ENCODE assay signal across 1 cellular context in genomic region chr1:176196728-176197127, GRCh38.
TF ChIP-seq lines count a peak whose summit lies in the region.

No MANE protein-coding gene starts in this region.

TF ChIP-seq in GM12878, 131 proteins besides CTCF, POLR2A, EP300 and RAD21:
- TF ChIP-seq CUX1 (IDR thresholded peaks at IDR 0.05; ENCODE audit: insufficient replicate concordance, low read depth, low read length) (no peak), SMAD5 (IDR thresholded peaks at IDR 0.05; ENCODE audit: low read depth) (no peak), ZBTB4 (CRISPR knock-in tag; IDR thresholded peaks at IDR 0.05) (no peak), CEBPB (IDR thresholded peaks at IDR 0.05; ENCODE audit: borderline replicate concordance in 1 of 2, low read depth in 2 of 2, low read length in 2 of 2) (no peak), KDM1A (IDR thresholded peaks at IDR 0.05; ENCODE audit: borderline replicate concordance) (no peak), MXI1 (IDR thresholded peaks at IDR 0.05; ENCODE audit: low read depth, low read length) (no peak), DPF2 (IDR thresholded peaks at IDR 0.05) (no peak), BCLAF1 (IDR thresholded peaks at IDR 0.05) (no peak), MEF2B (IDR thresholded peaks at IDR 0.05; ENCODE audit: partially characterized antibody, poor library complexity, severe bottlenecking) (no peak), POU2F2 (IDR thresholded peaks at IDR 0.05; ENCODE audit: borderline replicate concordance, low read depth, low read length) (no peak), NFXL1 (IDR thresholded peaks at IDR 0.05; ENCODE audit: borderline replicate concordance) (no peak)
TF ChIP-seq in GM12878: peak in this region for 0.
